In the genomic region with DNA sequence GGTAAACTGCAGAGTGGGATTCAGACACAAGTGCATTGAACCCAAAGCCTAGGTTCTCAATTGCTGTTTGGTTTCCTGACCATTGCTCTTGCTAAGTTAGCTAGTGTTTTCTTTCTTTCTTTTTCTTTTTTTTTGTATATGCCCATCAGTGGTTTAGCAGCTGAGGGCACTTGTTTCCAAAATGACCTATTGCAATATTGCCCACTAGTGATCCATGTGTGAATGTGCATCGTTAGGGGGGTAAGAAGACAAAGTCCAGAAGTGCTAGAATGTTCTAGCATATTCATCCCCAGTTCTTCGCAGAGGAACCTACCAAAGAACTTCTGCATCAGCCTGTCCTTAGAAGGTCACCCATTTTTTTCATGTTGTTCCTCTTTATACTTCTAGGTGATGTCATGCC, we compare ENCODE assay signal across 1 cellular context.
TF ChIP-seq lines count a peak whose summit lies in the region.

No MANE protein-coding gene starts in this region.

TF ChIP-seq in H1, 55 proteins besides CTCF, POLR2A, EP300 and RAD21 (continued from another document):
- no peak for TF ChIP-seq SUZ12 (IDR thresholded peaks at IDR 0.05; ENCODE audit: low read length)
TF ChIP-seq in H1: peak in this region for 0.
